Comparison of ENCODE assay signal across 38 cellular contexts in the genomic region with DNA sequence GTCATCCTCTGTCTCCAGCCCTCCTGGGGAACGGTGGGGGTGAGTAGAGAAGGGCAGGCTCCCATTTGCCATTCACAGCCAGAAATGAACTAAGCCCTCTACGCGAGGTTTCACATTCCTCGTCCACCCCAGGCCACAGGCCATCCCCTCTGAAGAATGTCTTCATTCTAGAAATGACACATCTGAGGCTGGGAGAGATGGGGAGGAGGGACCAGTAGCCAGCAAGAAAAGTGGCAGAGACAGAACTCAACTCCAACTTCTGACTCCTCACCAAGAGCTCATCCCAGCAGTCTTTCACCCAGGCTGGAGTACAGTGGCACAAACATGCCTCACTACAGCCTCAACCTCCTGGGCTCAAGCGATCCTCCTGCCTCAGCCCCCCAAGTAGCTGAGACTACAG. TPM values are rescaled to one million over a fixed set of nuclear protein-coding genes. Genes with fewer than 3 reads are reported as not detected.
"Had no signal": no experiment of that assay in that cellular context is flagged by ENCODE, and none has a peak within 500 bp of the region (broad histone marks: within the 10 kb centered on the region; RNA-seq: fewer than 3 reads in every experiment).

No MANE protein-coding gene starts in this region.

- H3K27me3 ChIP-seq: brain microvascular endothelial cell, Peyer's patch had no signal

- H3K36me3 ChIP-seq: brain microvascular endothelial cell, Peyer's patch had no signal

- H3K9me3 Mint-ChIP-seq: activated B cell treated with CpG ODN at 0.5 μM for 24 hours; activated CD4-positive, alpha-beta memory T cell treated with anti-CD3 and anti-CD28 coated beads for 36 hours; activated naive CD4-positive, alpha-beta T cell treated with anti-CD3 and anti-CD28 coated beads, Interleukin-2, amount 10 ng/mL, durations not matched to agents 7 days and 5 days; activated naive CD8-positive, alpha-beta T cell treated with anti-CD3 and anti-CD28 coated beads, Interleukin-2, amount 50 U/mL, for 24 hours; activated T-cell treated with anti-CD3 and anti-CD28 coated beads, Interleukin-2, amount 50 U/mL, for 4 hours; activated T-helper 1 cell treated with anti-CD3 and anti-CD28 coated beads, Interleukin-12 subunit alpha, Interleukin-12 subunit beta, Interleukin-2, Interleukin-4 antibody, amounts not matched to agents 30 ng/mL and 10 ng/mL and 1 ng/mL, durations not matched to agents 14 hours and 24 hours and 36 hours; central memory CD8-positive, alpha-beta T cell had no signal

- H3K4me3 Mint-ChIP-seq: activated B cell treated with CpG ODN at 0.5 μM for 24 hours; activated CD4-positive, alpha-beta memory T cell treated with anti-CD3 and anti-CD28 coated beads for 36 hours; activated naive CD4-positive, alpha-beta T cell treated with anti-CD3 and anti-CD28 coated beads, Interleukin-2, amount 10 ng/mL, durations not matched to agents 7 days and 5 days; activated naive CD8-positive, alpha-beta T cell; activated naive CD8-positive, alpha-beta T cell treated with anti-CD3 and anti-CD28 coated beads, Interleukin-2, amount 50 U/mL, for 24 hours; activated T-cell treated with anti-CD3 and anti-CD28 coated beads, Interleukin-2, amount 50 U/mL, for 4 hours; activated T-helper 1 cell treated with anti-CD3 and anti-CD28 coated beads, Interleukin-12 subunit alpha, Interleukin-12 subunit beta, Interleukin-2, Interleukin-4 antibody, amounts not matched to agents 30 ng/mL and 10 ng/mL and 1 ng/mL, durations not matched to agents 14 hours and 24 hours and 36 hours; central memory CD8-positive, alpha-beta T cell had no signal

- H3K27ac ChIP-seq: brain microvascular endothelial cell, Peyer's patch, VCaP had no signal

- ATAC-seq: activated naive CD8-positive, alpha-beta T cell treated with anti-CD3 and anti-CD28 coated beads, Interleukin-2, amount 50 U/mL, for 24 hours; activated T-cell treated with anti-CD3 and anti-CD28 coated beads, Interleukin-2, amount 50 U/mL, for 4 hours; PC-3 had no signal

- H3K4me3 ChIP-seq: Peyer's patch had no signal

- DNase-seq: activated B cell treated with CpG ODN at 0.5 μM for 24 hours; activated CD4-positive, alpha-beta memory T cell treated with anti-CD3 and anti-CD28 coated beads for 36 hours; activated CD4-positive, alpha-beta T cell treated with anti-CD3 and anti-CD28 coated beads for 4 hours; activated CD4-positive, alpha-beta T cell treated with anti-CD3 and anti-CD28 coated beads, Interleukin-2, amount 50 U/mL, for 1 hour; activated CD4-positive, CD25-positive, alpha-beta regulatory T cell treated with anti-CD3 and anti-CD28 coated beads, Interleukin-2, amount 50 U/mL, for 72 hours; activated CD8-positive, alpha-beta memory T cell treated with anti-CD3 and anti-CD28 coated beads, Interleukin-2, amount 50 U/mL, for 4 hours; activated gamma-delta T cell treated with Interleukin-2 at 50 U/mL for 16 hours; activated naive CD4-positive, alpha-beta T cell treated with anti-CD3 and anti-CD28 coated beads, Interleukin-2, amount 10 ng/mL, durations not matched to agents 7 days and 5 days; activated naive CD8-positive, alpha-beta T cell treated with anti-CD3 and anti-CD28 coated beads, Interleukin-2, amount 50 U/mL, for 24 hours; activated T-cell treated with anti-CD3 and anti-CD28 coated beads for 4 hours; activated T-cell treated with anti-CD3 and anti-CD28 coated beads, Interleukin-2, amount 50 U/mL, for 4 hours; anterior cingulate cortex; brain microvascular endothelial cell; Karpas-422; KBM-7; NCI-H1105; NCI-H1417 treated with DMSO at 0.1 percent for 48 hours; NCI-H187 treated with DMSO at 0.1 percent for 48 hours; NCI-H2081; NCI-H226; NCI-H446 treated with DMSO at 0.1 percent for 48 hours; NCI-H524; NCI-H69; NK-92 treated with Interleukin-12 subunit alpha and Interleukin-12 subunit beta, amount 100 ng/mL, for 24 hours; PC-3; Peyer's patch; RPMI8226; SIG-M5; SW 1271; T-helper 1 cell; T-helper 2 cell; T-helper 9 cell had no signal

- H3K27me3 Mint-ChIP-seq: activated CD4-positive, alpha-beta memory T cell treated with anti-CD3 and anti-CD28 coated beads for 36 hours; activated naive CD8-positive, alpha-beta T cell; central memory CD8-positive, alpha-beta T cell had no signal

- H3K27ac Mint-ChIP-seq: activated B cell treated with CpG ODN at 0.5 μM for 24 hours; activated CD4-positive, alpha-beta memory T cell treated with anti-CD3 and anti-CD28 coated beads for 36 hours; activated naive CD4-positive, alpha-beta T cell treated with anti-CD3 and anti-CD28 coated beads, Interleukin-2, amount 10 ng/mL, durations not matched to agents 7 days and 5 days; activated naive CD8-positive, alpha-beta T cell; activated naive CD8-positive, alpha-beta T cell treated with anti-CD3 and anti-CD28 coated beads, Interleukin-2, amount 50 U/mL, for 24 hours; activated T-helper 1 cell treated with anti-CD3 and anti-CD28 coated beads, Interleukin-12 subunit alpha, Interleukin-12 subunit beta, Interleukin-2, Interleukin-4 antibody, amounts not matched to agents 30 ng/mL and 10 ng/mL and 1 ng/mL, durations not matched to agents 14 hours and 24 hours and 36 hours had no signal

- H3K36me3 Mint-ChIP-seq: activated CD4-positive, alpha-beta memory T cell treated with anti-CD3 and anti-CD28 coated beads for 36 hours; activated naive CD4-positive, alpha-beta T cell treated with anti-CD3 and anti-CD28 coated beads, Interleukin-2, amount 10 ng/mL, durations not matched to agents 7 days and 5 days; activated naive CD8-positive, alpha-beta T cell had no signal

- H3K9me3 ChIP-seq: Peyer's patch had no signal

RNA-seq across cellular contexts. Expression of gene ACTN3, which starts 18.3 kb away (rescaled TPM):
- total RNA-seq: activated B cell treated with CpG ODN at 0.5 μM for 24 hours, MCF 10A, PC-3, Peyer's patch, SK-MEL-5 had no signal

RNA-seq across cellular contexts. Expression of gene CCDC87, which starts 27.9 kb away (rescaled TPM):
- total RNA-seq: MCF 10A had no signal
